In the genomic region with DNA sequence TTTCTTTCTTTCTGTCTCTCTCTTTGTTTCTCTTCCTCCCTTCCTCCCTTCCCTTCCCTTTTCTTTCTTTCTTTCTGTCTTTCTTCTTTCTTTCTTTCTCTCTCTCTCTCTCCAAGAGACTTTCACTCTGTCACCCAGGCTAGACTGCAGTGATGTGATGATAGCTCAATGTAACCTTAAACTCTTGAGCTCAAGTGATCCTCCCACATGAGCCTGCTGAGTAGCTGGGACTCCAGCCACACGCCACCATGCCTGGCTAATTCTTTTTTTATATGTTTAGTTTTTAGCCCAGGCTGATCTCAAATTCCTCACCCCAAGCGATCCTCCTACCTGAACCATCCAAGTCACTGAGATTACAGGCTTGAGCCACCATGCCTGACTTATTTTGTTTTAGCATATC, we compare ENCODE assay signal across 16 cellular contexts.
DNase-seq lines count a peak whose midpoint lies in the region; ATAC-seq and TF ChIP-seq lines count a peak whose summit lies in the region.
"Had no signal": no experiment of that assay in that cellular context is flagged by ENCODE, and none has a peak within 500 bp of the region (broad histone marks: within the 10 kb centered on the region; RNA-seq: fewer than 3 reads in every experiment).

No MANE protein-coding gene starts in this region.

- H3K27ac ChIP-seq in A673 (ENCODE audit: low read depth, low read length, poor library complexity, severe bottlenecking) (no peak overlapping the region), parathyroid adenoma (no peak overlapping the region), body of pancreas (no peak overlapping the region)
- H3K27ac ChIP-seq: Peyer's patch had no signal

- H3K4me3 ChIP-seq in A673 (ENCODE audit: low read depth, low read length, poor library complexity, severe bottlenecking) (no peak overlapping the region), parathyroid adenoma (ENCODE audit: low read depth, low read length) (no peak overlapping the region), body of pancreas (no peak overlapping the region)
- H3K4me3 ChIP-seq: HAP-1, Peyer's patch had no signal

- H3K27ac Mint-ChIP-seq in stimulated activated naive CD8-positive, alpha-beta T cell treated with anti-CD3 and anti-CD28 coated beads, Interleukin-15, amount 100 ng/mL, for 72 hours, result no peak overlapping the region
- H3K27ac Mint-ChIP-seq: CD14-positive monocyte had no signal

- H3K27me3 Mint-ChIP-seq in stimulated activated naive CD8-positive, alpha-beta T cell treated with anti-CD3 and anti-CD28 coated beads, Interleukin-15, amount 100 ng/mL, for 72 hours, result peaks cover 17% of the 10 kb centered on the region

- H3K36me3 ChIP-seq in A673 (ENCODE audit: insufficient read depth, low read length, poor library complexity, severe bottlenecking) (no peaks in the 10 kb centered on the region), parathyroid adenoma (ENCODE audit: control insufficient read depth, insufficient read depth, low read length) (no peaks in the 10 kb centered on the region), body of pancreas (replicated peaks in 1 of 2; ENCODE audit: insufficient read depth in 1 of 2, low read depth in 2 of 2) (no peaks in the 10 kb centered on the region)
- H3K36me3 ChIP-seq: HAP-1, Peyer's patch had no signal

- H2AFZ ChIP-seq in parathyroid adenoma, result peak overlapping the region; percentile 33

- no peak overlapping the region for H3K4me3 Mint-ChIP-seq in stimulated activated naive CD8-positive, alpha-beta T cell treated with anti-CD3 and anti-CD28 coated beads, Interleukin-15, amount 100 ng/mL, for 72 hours
- H3K4me3 Mint-ChIP-seq: CD14-positive monocyte had no signal

- H3K9me3 ChIP-seq in A673 (ENCODE audit: low read depth, low read length, poor library complexity, severe bottlenecking), result no peaks in the 10 kb centered on the region
- H3K9me3 ChIP-seq in parathyroid adenoma (ENCODE audit: control insufficient read depth, low read length), result no peaks in the 10 kb centered on the region
- no peaks in the 10 kb centered on the region for H3K9me3 ChIP-seq in body of pancreas
- H3K9me3 ChIP-seq: HAP-1, Peyer's patch had no signal

- DNase-seq in A673 (ENCODE audit: low spot score) (peak; percentile 10), H4 (ENCODE audit: low spot score) (peak; percentile 27), glomerular visceral epithelial cell (ENCODE audit: extremely low spot score) (no peak), body of pancreas (no peak)
- DNase-seq in stimulated activated naive CD8-positive, alpha-beta T cell treated with anti-CD3 and anti-CD28 coated beads, Interleukin-15, amount 100 ng/mL, for 72 hours, result no peak
- DNase-seq in activated naive CD4-positive, alpha-beta T cell (lab: John Stamatoyannopoulos, UW), result no peak
- DNase-seq: MM.1S, NCI-H1105 treated with DMSO at 0.1 percent for 48 hours, NCI-H187, NCI-H524, Peyer's patch, SHP77 treated with DMSO at 0.1 percent for 48 hours had no signal

- H3K79me2 ChIP-seq in parathyroid adenoma, result no peaks in the 10 kb centered on the region

- no peak for TF ChIP-seq POLR2A in body of pancreas (IDR thresholded peaks at IDR 0.05)

- no peaks in the 10 kb centered on the region for H3K4me1 Mint-ChIP-seq in stimulated activated naive CD8-positive, alpha-beta T cell treated with anti-CD3 and anti-CD28 coated beads, Interleukin-15, amount 100 ng/mL, for 72 hours
- H3K4me1 Mint-ChIP-seq: CD14-positive monocyte had no signal

- peak overlapping the region; percentile 6 for H3K4me2 ChIP-seq in parathyroid adenoma (ENCODE audit: low read length)

- BruUV-seq in A673 (replicated peaks; lab: Mats Ljungman, UMichigan), result no TSS peak

- CTCF ChIA-PET in A673 (lab: Charles Lee), result no interaction called here

- no peak overlapping the region for H3K9ac ChIP-seq in parathyroid adenoma

- intact Hi-C loops in A673 (cut with micrococcal nuclease; ENCODE audit: unreplicated experiment), result no loop called here
- intact Hi-C loops in body of pancreas (cut with DNase I), result no loop called here

- H3K4me1 ChIP-seq in A673 (ENCODE audit: insufficient read depth, low read length, poor library complexity, severe bottlenecking) (no peaks in the 10 kb centered on the region), parathyroid adenoma (peaks cover 4% of the 10 kb centered on the region), body of pancreas (no peaks in the 10 kb centered on the region)
- H3K4me1 ChIP-seq: HAP-1, Peyer's patch had no signal

- POLR2A ChIA-PET in A673 (lab: Charles Lee; ENCODE audit: low non-redundant PET), result no interaction called here

- ATAC-seq in SK-N-SH treated with all-trans-retinoic acid at 6 μM for 48 hours (peak; percentile 55; the same call in 2 of the 3 replicates), body of pancreas (no peak)
- ATAC-seq in stimulated activated naive CD8-positive, alpha-beta T cell treated with anti-CD3 and anti-CD28 coated beads, Interleukin-15, amount 100 ng/mL, for 72 hours, result no peak

- TF ChIP-seq CTCF in A673 (conservative IDR thresholded peaks at IDR 0.05; ENCODE audit: low read depth, low read length) (no peak), parathyroid adenoma (IDR thresholded peaks at IDR 0.05) (no peak), body of pancreas (IDR thresholded peaks at IDR 0.05) (no peak)

- H3K27me3 ChIP-seq in A673 (replicated peaks; ENCODE audit: insufficient read depth, low read depth, low read length, poor library complexity) (no peaks in the 10 kb centered on the region), parathyroid adenoma (ENCODE audit: control insufficient read depth, insufficient read depth, low read length) (no peaks in the 10 kb centered on the region), body of pancreas (no peaks in the 10 kb centered on the region)
- H3K27me3 ChIP-seq: Peyer's patch had no signal

- WGBS in body of pancreas, 2 donors, result 91 to 92% methylated on average over 2 of the region's 2 CpGs

- H3K9me3 Mint-ChIP-seq in stimulated activated naive CD8-positive, alpha-beta T cell treated with anti-CD3 and anti-CD28 coated beads, Interleukin-15, amount 100 ng/mL, for 72 hours, result no peaks in the 10 kb centered on the region

TF ChIP-seq in SK-N-SH treated with all-trans-retinoic acid at 6 μM for 48 hours, 23 proteins besides CTCF, POLR2A, EP300 and RAD21:
- TF ChIP-seq ZNF8 (CRISPR knock-in tag; IDR thresholded peaks at IDR 0.05) (no peak), ISL1 (CRISPR knock-in tag; IDR thresholded peaks at IDR 0.05) (no peak), SNAI2 (CRISPR knock-in tag; IDR thresholded peaks at IDR 0.05) (no peak), CSDC2 (CRISPR knock-in tag; IDR thresholded peaks at IDR 0.05) (no peak), ZFP30 (CRISPR knock-in tag; IDR thresholded peaks at IDR 0.05) (no peak), TOX (CRISPR knock-in tag; IDR thresholded peaks at IDR 0.05; ENCODE audit: borderline replicate concordance) (no peak), RARB (CRISPR knock-in tag; IDR thresholded peaks at IDR 0.05) (no peak), OSR1 (CRISPR knock-in tag; IDR thresholded peaks at IDR 0.05) (no peak), ZC3H10 (CRISPR knock-in tag; IDR thresholded peaks at IDR 0.05) (no peak)
- TF ChIP-seq, protein P1, sequence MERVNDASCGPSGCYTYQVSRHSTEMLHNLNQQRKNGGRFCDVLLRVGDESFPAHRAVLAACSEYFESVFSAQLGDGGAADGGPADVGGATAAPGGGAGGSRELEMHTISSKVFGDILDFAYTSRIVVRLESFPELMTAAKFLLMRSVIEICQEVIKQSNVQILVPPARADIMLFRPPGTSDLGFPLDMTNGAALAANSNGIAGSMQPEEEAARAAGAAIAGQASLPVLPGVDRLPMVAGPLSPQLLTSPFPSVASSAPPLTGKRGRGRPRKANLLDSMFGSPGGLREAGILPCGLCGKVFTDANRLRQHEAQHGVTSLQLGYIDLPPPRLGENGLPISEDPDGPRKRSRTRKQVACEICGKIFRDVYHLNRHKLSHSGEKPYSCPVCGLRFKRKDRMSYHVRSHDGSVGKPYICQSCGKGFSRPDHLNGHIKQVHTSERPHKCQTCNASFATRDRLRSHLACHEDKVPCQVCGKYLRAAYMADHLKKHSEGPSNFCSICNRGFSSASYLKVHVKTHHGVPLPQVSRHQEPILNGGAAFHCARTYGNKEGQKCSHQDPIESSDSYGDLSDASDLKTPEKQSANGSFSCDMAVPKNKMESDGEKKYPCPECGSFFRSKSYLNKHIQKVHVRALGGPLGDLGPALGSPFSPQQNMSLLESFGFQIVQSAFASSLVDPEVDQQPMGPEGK (CRISPR knock-in tag; IDR thresholded peaks at IDR 0.05; ENCODE audit: borderline replicate concordance), result no peak

Comparison
In these comparisons a context has a peak if more than half of its experiments do, and no peak if none do; other contexts are left out.
1. DNase-seq: peak in A673 (single experiment) and H4 (single experiment); none in glomerular visceral epithelial cell (single experiment), stimulated activated naive CD8-positive, alpha-beta T cell treated with anti-CD3 and anti-CD28 coated beads, Interleukin-15, amount 100 ng/mL, for 72 hours (0 of 2), activated naive CD4-positive, alpha-beta T cell (0 of 4) and body of pancreas (0 of 4).